Comparison of ENCODE assay signal across 8 cellular contexts in genomic region chr12:30796891-30797371, GRCh38. TPM values are rescaled to one million over a fixed set of nuclear protein-coding genes. Genes with fewer than 3 reads are reported as not detected.
DNase-seq lines count a peak whose midpoint lies in the region; ATAC-seq and TF ChIP-seq lines count a peak whose summit lies in the region.

No MANE protein-coding gene starts in this region.

- intact Hi-C loops in CD8-positive, alpha-beta T cell (cut with DNase I, micrococcal nuclease), result loop anchor here in 1 of 2 experiments (2.0 kb wide), 1 partner anchor 42 kb away; the partner anchor contains the start of gene CAPRIN2

- no peak overlapping the region for H3K27ac Mint-ChIP-seq in CD8-positive, alpha-beta T cell

- no peak overlapping the region for H3K27ac ChIP-seq in CD8-positive, alpha-beta T cell (ENCODE audit: low read depth, low read length)
- H3K27ac ChIP-seq in mesodermal cell (ENCODE audit: low read depth, low read length, severe bottlenecking), result peak overlapping the region; percentile 95

- no peaks in the 10 kb centered on the region for H3K9me3 Mint-ChIP-seq in CD8-positive, alpha-beta T cell

- H3K36me3 ChIP-seq in CD8-positive, alpha-beta T cell (ENCODE audit: insufficient read depth, low read length), result no peaks in the 10 kb centered on the region
- H3K36me3 ChIP-seq in mesodermal cell (ENCODE audit: control insufficient read depth, insufficient read depth, low read length), result peaks cover 35% of the 10 kb centered on the region

- no peaks in the 10 kb centered on the region for H3K9me3 ChIP-seq in CD8-positive, alpha-beta T cell (ENCODE audit: low read length)
- H3K9me3 ChIP-seq in mesodermal cell (ENCODE audit: control insufficient read depth, low read length), result no peaks in the 10 kb centered on the region

- WGBS in mesodermal cell (ENCODE audit: insufficient coverage in 2 of 2), 2 experiments, result 27 to 28% methylated on average over 10 to 16 of the region's 22 CpGs

- peak in 1 of 7 experiments; percentile 21 for DNase-seq in CD8-positive, alpha-beta T cell
- DNase-seq in LHCN-M2 (ENCODE audit: low read depth), result peak; percentile 30
- DNase-seq in cerebellum (ENCODE audit: low spot score), result peak; percentile 42
- DNase-seq in NAMALWA (ENCODE audit: low spot score), result no peak

- H3K4me3 ChIP-seq in CD8-positive, alpha-beta T cell (ENCODE audit: low read depth, low read length), result no peak overlapping the region
- H3K4me3 ChIP-seq in mesodermal cell (ENCODE audit: extremely low read depth, insufficient read depth, low read length, poor library complexity, severe bottlenecking), result peak overlapping the region; percentile 59

- POLR2A ChIA-PET in CD8-positive, alpha-beta T cell (lab: Charles Lee), result interaction anchor here (0.6 kb wide), 1 partner anchor 42 kb away, joined by 3 read pairs; the partner anchor contains the start of gene CAPRIN2

- peaks cover 14% of the 10 kb centered on the region for H3K4me1 ChIP-seq in CD8-positive, alpha-beta T cell (ENCODE audit: insufficient read depth, low read length)
- H3K4me1 ChIP-seq in mesodermal cell (ENCODE audit: control insufficient read depth, insufficient read depth, low read length, poor library complexity, severe bottlenecking), result peaks cover 23% of the 10 kb centered on the region

- CTCF ChIA-PET in CD8-positive, alpha-beta T cell (lab: Charles Lee), result interaction anchor here (3.2 kb wide), 1 partner anchor 10 kb away, joined by 16 read pairs; no protein-coding TSS in a partner anchor

- H3K27me3 ChIP-seq in CD8-positive, alpha-beta T cell (ENCODE audit: insufficient read depth, low read length), result no peaks in the 10 kb centered on the region

- ATAC-seq in CD8-positive, alpha-beta T cell, result no peak
- ATAC-seq in HG02840 (IDR thresholded peaks at IDR 0.05; ENCODE audit: low FRiP score, unreplicated experiment), result no peak
- no peak for ATAC-seq in HG03196 (IDR thresholded peaks at IDR 0.05; ENCODE audit: unreplicated experiment)
- ATAC-seq in HG03108 (IDR thresholded peaks at IDR 0.05; ENCODE audit: unreplicated experiment), result no peak

- peaks cover 40% of the 10 kb centered on the region for H3K27me3 Mint-ChIP-seq in CD8-positive, alpha-beta T cell (ENCODE audit: low read depth)

- peak overlapping the region; percentile 74 for H3K4me3 Mint-ChIP-seq in CD8-positive, alpha-beta T cell

- no peaks in the 10 kb centered on the region for H3K36me3 Mint-ChIP-seq in CD8-positive, alpha-beta T cell

- TF ChIP-seq CTCF in CD8-positive, alpha-beta T cell (IDR thresholded peaks at IDR 0.05), result no peak

- peaks cover 16% of the 10 kb centered on the region for H3K4me1 Mint-ChIP-seq in CD8-positive, alpha-beta T cell (ENCODE audit: low read depth)

RNA-seq across cellular contexts. Expression of gene CAPRIN2, which starts 42.2 kb away (rescaled TPM):
- total RNA-seq in CD8-positive, alpha-beta T cell, result 10 to 100 TPM; 16.2 to 17.4 TPM
- total RNA-seq in LHCN-M2 (2014; rRNA removed) (14.5 and 27.3 TPM in 2 replicates), cerebellum (57.9 TPM)
- polyA plus RNA-seq in LHCN-M2 (2012), result 7.3 TPM
- polyA plus RNA-seq in mesodermal cell (2013, experiment 1 of 2), result 41.6 TPM
- polyA plus RNA-seq in mesodermal cell (2013, experiment 2 of 2), result 34.7 TPM
